In genomic region chr12:48765753-48766162, GRCh38 we compare ENCODE assay signal across 10 cellular contexts. TPM values are rescaled to one million over a fixed set of nuclear protein-coding genes. Genes with fewer than 3 reads are reported as not detected.
DNase-seq lines count a peak whose midpoint lies in the region; ATAC-seq and TF ChIP-seq lines count a peak whose summit lies in the region.
"Had no signal": no experiment of that assay in that cellular context is flagged by ENCODE, and none has a peak within 500 bp of the region (broad histone marks: within the 10 kb centered on the region; RNA-seq: fewer than 3 reads in every experiment).

No MANE protein-coding gene starts in this region.

- H3K27me3 ChIP-seq in right atrium auricular region, result no peaks in the 10 kb centered on the region

- H3K36me3 ChIP-seq in right atrium auricular region, result peaks cover 44% of the 10 kb centered on the region

- no peak overlapping the region for H3K4me3 ChIP-seq in right atrium auricular region

- no peaks in the 10 kb centered on the region for H3K9me3 Mint-ChIP-seq in Calu3 (ENCODE audit: low read depth, unreplicated experiment)
- H3K9me3 Mint-ChIP-seq: CD8-positive, alpha-beta T cell had no signal

- no peak overlapping the region for H3K27ac Mint-ChIP-seq in Calu3 (ENCODE audit: unreplicated experiment)
- H3K27ac Mint-ChIP-seq: CD8-positive, alpha-beta T cell had no signal

- no peaks in the 10 kb centered on the region for H3K9me3 ChIP-seq in right atrium auricular region

- intact Hi-C loops in Calu3 (cut with micrococcal nuclease; ENCODE audit: unreplicated experiment), result no loop called here

- BruUV-seq in Calu3 (replicated peaks; lab: Mats Ljungman, UMichigan), result no TSS peak

- no peak for TF ChIP-seq CTCF in right atrium auricular region (IDR thresholded peaks at IDR 0.05)
- no peak for TF ChIP-seq CTCF in Calu3 (IDR thresholded peaks at IDR 0.05; ENCODE audit: unreplicated experiment)

- peaks cover 3% of the 10 kb centered on the region for H3K36me3 Mint-ChIP-seq in Calu3 (ENCODE audit: insufficient read depth, unreplicated experiment)
- H3K36me3 Mint-ChIP-seq: CD8-positive, alpha-beta T cell had no signal

- H3K27me3 Mint-ChIP-seq in Calu3 (ENCODE audit: unreplicated experiment), result no peaks in the 10 kb centered on the region

- H3K4me3 Mint-ChIP-seq in Calu3 (ENCODE audit: low read depth, unreplicated experiment), result no peak overlapping the region
- H3K4me3 Mint-ChIP-seq: CD8-positive, alpha-beta T cell had no signal

- CTCF ChIA-PET in Calu3 (lab: Charles Lee), result no interaction called here

- peaks cover 0 to 33% of the 10 kb centered on the region in 2 donors for H3K4me1 ChIP-seq in right atrium auricular region

- DNase-seq in stimulated activated CD4-positive, alpha-beta T cell treated with anti-CD3 and anti-CD28 coated beads, Interleukin-1b, Interleukin-23, amount 100 ng/mL, for 48 hours, result peak; percentile 13
- no peak for DNase-seq in stimulated activated CD4-positive, alpha-beta T cell treated with anti-CD3 and anti-CD28 coated beads, Interleukin-15, amount 100 ng/mL, for 24 hours
- DNase-seq in SKM-1 treated with dmso at 0.1 percent for 144 hours (lab: John Stamatoyannopoulos, UW; ENCODE audit: unreplicated experiment) (peak; percentile 60), right atrium auricular region (ENCODE audit: low spot score) (no peak), amniotic stem cell (lab: John Stamatoyannopoulos, UW) (no peak), Calu3 (no peak)
- DNase-seq: NCI-H1105 treated with DMSO at 0.1 percent for 48 hours had no signal

- ATAC-seq in GM18520 (IDR thresholded peaks at IDR 0.05; ENCODE audit: unreplicated experiment) (no peak), GM19351 (IDR thresholded peaks at IDR 0.05; ENCODE audit: unreplicated experiment) (no peak)
- ATAC-seq: CD8-positive, alpha-beta T cell had no signal

- peak overlapping the region; percentile 24 to 60 for H3K27ac ChIP-seq in right atrium auricular region

- no peaks in the 10 kb centered on the region for H3K4me1 Mint-ChIP-seq in Calu3 (ENCODE audit: low read depth, unreplicated experiment)

RNA-seq across cellular contexts. Expression of gene ADCY6, which starts 23.1 kb away (rescaled TPM):
- total RNA-seq in right atrium auricular region, result 10 to 100 TPM; 76.4 to 81.6 TPM
- total RNA-seq in Calu3 (2022), result 39.0 and 42.9 TPM in 2 replicates
- total RNA-seq: CD8-positive, alpha-beta T cell had no signal

RNA-seq across cellular contexts. Expression of gene CCNT1, which starts 49.3 kb away (rescaled TPM):
- total RNA-seq in right atrium auricular region (10 to 100 TPM; 12.5 to 16.2 TPM), Calu3 (2022) (34.7 and 36.0 TPM in 2 replicates)

RNA-seq across cellular contexts. Expression of gene CACNB3, which starts 52.5 kb away (rescaled TPM):
- total RNA-seq in right atrium auricular region (1 to 10 TPM; 6.1 to 7.0 TPM), Calu3 (2022) (17.9 and 21.1 TPM in 2 replicates)

Comparison
In these comparisons a context has a peak if more than half of its experiments do, and no peak if none do; other contexts are left out.
1. DNase-seq: peak in stimulated activated CD4-positive, alpha-beta T cell treated with anti-CD3 and anti-CD28 coated beads, Interleukin-1b, Interleukin-23, amount 100 ng/mL, for 48 hours (single experiment) and SKM-1 treated with dmso at 0.1 percent for 144 hours (single experiment); none in stimulated activated CD4-positive, alpha-beta T cell treated with anti-CD3 and anti-CD28 coated beads, Interleukin-15, amount 100 ng/mL, for 24 hours (single experiment), right atrium auricular region (single experiment), amniotic stem cell (single experiment) and Calu3 (single experiment).